ENCODE assay signal across 8 cellular contexts in genomic region chr1:112808861-112809684, GRCh38.
DNase-seq lines count a peak whose midpoint lies in the region; ATAC-seq, FAIRE-seq and TF ChIP-seq lines count a peak whose summit lies in the region.

No MANE protein-coding gene starts in this region.

- H3K27me3 ChIP-seq in RWPE2 (ENCODE audit: insufficient read depth, poor library complexity, severe bottlenecking) = no peaks in the 10 kb centered on the region
- no peaks in the 10 kb centered on the region for H3K27me3 ChIP-seq in thyroid gland

- intact Hi-C loops in thyroid gland (cut with DNase I) = no loop called here

- TF ChIP-seq CTCF in RWPE2 (IDR thresholded peaks at IDR 0.05; ENCODE audit: poor library complexity, severe bottlenecking) = peak; percentile 96
- peak; percentile 95 for TF ChIP-seq CTCF in osteocyte (IDR thresholded peaks at IDR 0.05)
- peak; percentile 29 to 82 (median 52) for TF ChIP-seq CTCF in thyroid gland (IDR thresholded peaks at IDR 0.05)

- peak; percentile 90 for ATAC-seq in RWPE2 (ENCODE audit: low read depth)

- no peaks in the 10 kb centered on the region for H3K4me1 Mint-ChIP-seq in osteocyte (ENCODE audit: unreplicated experiment)

- FAIRE-seq in frontal cortex (lab: Jason Lieb, UNC) = no peak

- no peaks in the 10 kb centered on the region for H3K36me3 Mint-ChIP-seq in osteocyte (ENCODE audit: unreplicated experiment)

- TF ChIP-seq RAD21 in Ishikawa (IDR thresholded peaks at IDR 0.05; ENCODE audit: low read depth) = peak; percentile 88

- H3K4me1 ChIP-seq in RWPE2 (ENCODE audit: insufficient read depth, poor library complexity, severe bottlenecking) (no peaks in the 10 kb centered on the region), thyroid gland (no peaks in the 10 kb centered on the region)

- no peak for TF ChIP-seq EP300 in Ishikawa (IDR thresholded peaks at IDR 0.05; ENCODE audit: borderline replicate concordance)

- H3K9me3 Mint-ChIP-seq in osteocyte (ENCODE audit: unreplicated experiment) = no peaks in the 10 kb centered on the region

- no peak for TF ChIP-seq POLR2A in thyroid gland (IDR thresholded peaks at IDR 0.05)

- H3K4me3 Mint-ChIP-seq in osteocyte (ENCODE audit: unreplicated experiment) = no peak overlapping the region

- DNase-seq in NCI-H2081 (lab: John Stamatoyannopoulos, UW) (peak; percentile 12 to 45), NCI-H2081 treated with DMSO at 0.1 percent for 48 hours (lab: John Stamatoyannopoulos, UW) (no peak), RWPE2 (ENCODE audit: low spot score) (peak; percentile 69), frontal cortex (ENCODE audit: low spot score in 2 of 2) (peak; percentile 28 to 77), osteocyte (ENCODE audit: extremely low spot score, unreplicated experiment) (peak; percentile 92), thyroid gland (peak; percentile 57 to 69)
- peak; percentile 32 for DNase-seq in activated effector memory CD4-positive, alpha-beta T cell treated with Interleukin-2 at 50 U/mL for 16 hours

- no peak overlapping the region for H3K27ac Mint-ChIP-seq in osteocyte (ENCODE audit: unreplicated experiment)

- H3K27me3 Mint-ChIP-seq in osteocyte (ENCODE audit: unreplicated experiment) = peaks cover 10% of the 10 kb centered on the region

- WGBS in thyroid gland, 2 donors = 27 to 28% methylated on average over 7 to 8 of the region's 8 CpGs

- H3K4me3 ChIP-seq in RWPE2 (ENCODE audit: severe bottlenecking) (no peak overlapping the region), thyroid gland (replicated peaks in 1 of 3) (no peak overlapping the region)

- H3K27ac ChIP-seq in RWPE2 (ENCODE audit: poor library complexity, severe bottlenecking) (no peak overlapping the region), thyroid gland (no peak overlapping the region)

- H3K9me3 ChIP-seq in RWPE2 (ENCODE audit: severe bottlenecking) (no peaks in the 10 kb centered on the region), thyroid gland (no peaks in the 10 kb centered on the region)

- H3K36me3 ChIP-seq in RWPE2 (ENCODE audit: low read depth) (no peaks in the 10 kb centered on the region), thyroid gland (no peaks in the 10 kb centered on the region)

TF ChIP-seq in Ishikawa, 13 proteins besides CTCF, POLR2A, EP300 and RAD21:
- TF ChIP-seq REST (IDR thresholded peaks at IDR 0.05; ENCODE audit: low read depth) = no peak
- TF ChIP-seq TEAD4 (IDR thresholded peaks at IDR 0.05) = no peak
- TF ChIP-seq EGR1 (IDR thresholded peaks at IDR 0.05) = no peak
- no peak for TF ChIP-seq YY1 (IDR thresholded peaks at IDR 0.05; ENCODE audit: low read depth)
- no peak for TF ChIP-seq USF1 (IDR thresholded peaks at IDR 0.05)
- no peak for TF ChIP-seq MAX (IDR thresholded peaks at IDR 0.05)
- TF ChIP-seq NFIC (IDR thresholded peaks at IDR 0.05) = no peak
- no peak for TF ChIP-seq CREB1 (IDR thresholded peaks at IDR 0.05; ENCODE audit: low read depth)
- no peak for TF ChIP-seq CEBPB (IDR thresholded peaks at IDR 0.05)
- no peak for TF ChIP-seq TAF1 (IDR thresholded peaks at IDR 0.05; ENCODE audit: low read depth)
- no peak for TF ChIP-seq TCF12 (IDR thresholded peaks at IDR 0.05; ENCODE audit: low read depth)
- no peak for TF ChIP-seq FOXM1 (IDR thresholded peaks at IDR 0.05; ENCODE audit: borderline replicate concordance, low read depth)
- no peak for TF ChIP-seq ZBTB7A (IDR thresholded peaks at IDR 0.05; ENCODE audit: low read depth)
